Comparison of ENCODE assay signal across 18 cellular contexts in the genomic region with DNA sequence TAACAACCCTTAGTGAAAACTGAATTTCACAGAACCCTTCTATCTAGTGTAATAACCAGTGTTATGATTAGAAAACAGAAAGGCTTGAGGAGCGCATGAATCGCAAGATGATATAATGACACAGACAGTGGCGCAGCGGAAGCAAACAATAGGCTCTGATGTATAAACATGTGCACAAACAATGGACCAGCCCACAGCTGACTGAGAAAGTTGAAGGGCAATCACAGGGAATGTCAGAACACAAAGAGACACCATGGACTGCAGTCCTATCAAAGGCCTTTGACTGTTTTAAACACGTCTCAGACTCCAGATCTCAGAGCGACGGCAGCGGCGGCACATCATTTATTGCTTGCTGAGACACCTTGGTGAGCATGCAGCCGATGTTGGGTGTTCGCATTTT.
"Had no signal": no experiment of that assay in that cellular context is flagged by ENCODE, and none has a peak within 500 bp of the region (broad histone marks: within the 10 kb centered on the region; RNA-seq: fewer than 3 reads in every experiment).

No MANE protein-coding gene starts in this region.

- FAIRE-seq: endothelial cell of umbilical vein, keratinocyte had no signal

- DNase-seq: activated CD4-positive, alpha-beta memory T cell treated with anti-CD3 and anti-CD28 coated beads for 36 hours; activated CD4-positive, alpha-beta T cell treated with anti-CD3 and anti-CD28 coated beads for 36 hours; activated CD8-positive, alpha-beta memory T cell treated with anti-CD3 and anti-CD28 coated beads, Interleukin-2, amount 10 ng/mL, durations not matched to agents 7 days and 5 days; activated naive CD4-positive, alpha-beta T cell treated with anti-CD3 and anti-CD28 coated beads, Interleukin-2, amount 10 ng/mL, durations not matched to agents 7 days and 5 days; activated T-cell treated with anti-CD3 and anti-CD28 coated beads, Interleukin-2, amount 50 U/mL, for 24 hours; colonic mucosa; effector CD4-positive, alpha-beta T cell; esophagus squamous epithelium; heart left ventricle; stimulated activated CD4-positive, alpha-beta T cell treated with anti-CD3 and anti-CD28 coated beads, Interleukin-1b, Interleukin-23, amount 100 ng/mL, for 48 hours; T-helper 17 cell; uterus had no signal

- H3K27ac ChIP-seq: cardiac muscle cell, colonic mucosa, esophagus squamous epithelium, heart left ventricle, tibial artery, uterus had no signal

- H3K9me3 ChIP-seq: colonic mucosa, esophagus squamous epithelium, heart left ventricle, tibial artery, uterus had no signal

- H3K36me3 ChIP-seq: cardiac muscle cell, colonic mucosa, uterus had no signal

- H3K27me3 ChIP-seq: cardiac muscle cell, colonic mucosa, esophagus squamous epithelium, heart left ventricle, tibial artery, uterus had no signal

- ATAC-seq: activated CD4-positive, alpha-beta T cell treated with anti-CD3 and anti-CD28 coated beads for 36 hours; activated CD8-positive, alpha-beta memory T cell treated with anti-CD3 and anti-CD28 coated beads, Interleukin-2, amount 10 ng/mL, durations not matched to agents 7 days and 5 days; heart left ventricle; left lobe of liver; natural killer cell treated with Interleukin-12 subunit alpha and Interleukin-12 subunit beta and Interleukin-15 and Interleukin-18, amount 100 ng/mL, for 72 hours; T-helper 17 cell had no signal

- H3K4me3 ChIP-seq: cardiac muscle cell, colonic mucosa, esophagus squamous epithelium, heart left ventricle, tibial artery, uterus had no signal
